ENCODE assay signal across 1 cellular context in the genomic region with DNA sequence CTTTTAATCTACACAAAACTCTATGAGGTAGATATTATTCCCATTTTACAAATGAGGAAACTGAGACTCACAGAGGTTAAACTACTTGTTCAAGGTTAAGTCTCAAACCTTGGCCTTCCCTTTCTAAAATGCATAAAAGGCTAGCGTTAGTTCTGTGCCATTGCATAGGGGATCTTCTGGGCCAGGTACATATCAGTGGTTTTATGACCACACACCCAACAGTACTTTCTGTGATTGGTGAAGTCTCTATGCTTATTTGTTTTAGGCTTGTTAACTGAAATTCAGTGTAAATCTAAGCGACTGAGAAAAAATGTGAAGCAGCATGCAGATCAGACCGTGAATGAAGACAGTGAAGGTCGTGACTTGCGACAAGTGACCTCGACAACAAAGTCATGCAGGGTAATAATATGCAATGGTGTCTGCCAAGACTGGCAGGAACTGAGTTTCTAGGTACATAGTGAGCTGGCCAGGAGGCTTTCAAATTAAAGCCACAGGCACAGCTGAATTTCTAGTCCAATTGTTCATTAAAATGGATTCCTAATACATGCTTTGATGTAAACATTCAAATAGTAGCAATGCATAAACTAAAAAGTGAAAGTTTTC.
TF ChIP-seq lines count a peak whose summit lies in the region.

No MANE protein-coding gene starts in this region.

TF ChIP-seq in liver, 16 proteins besides CTCF, POLR2A, EP300 and RAD21 (continued from another document):
- TF ChIP-seq, protein P1, sequence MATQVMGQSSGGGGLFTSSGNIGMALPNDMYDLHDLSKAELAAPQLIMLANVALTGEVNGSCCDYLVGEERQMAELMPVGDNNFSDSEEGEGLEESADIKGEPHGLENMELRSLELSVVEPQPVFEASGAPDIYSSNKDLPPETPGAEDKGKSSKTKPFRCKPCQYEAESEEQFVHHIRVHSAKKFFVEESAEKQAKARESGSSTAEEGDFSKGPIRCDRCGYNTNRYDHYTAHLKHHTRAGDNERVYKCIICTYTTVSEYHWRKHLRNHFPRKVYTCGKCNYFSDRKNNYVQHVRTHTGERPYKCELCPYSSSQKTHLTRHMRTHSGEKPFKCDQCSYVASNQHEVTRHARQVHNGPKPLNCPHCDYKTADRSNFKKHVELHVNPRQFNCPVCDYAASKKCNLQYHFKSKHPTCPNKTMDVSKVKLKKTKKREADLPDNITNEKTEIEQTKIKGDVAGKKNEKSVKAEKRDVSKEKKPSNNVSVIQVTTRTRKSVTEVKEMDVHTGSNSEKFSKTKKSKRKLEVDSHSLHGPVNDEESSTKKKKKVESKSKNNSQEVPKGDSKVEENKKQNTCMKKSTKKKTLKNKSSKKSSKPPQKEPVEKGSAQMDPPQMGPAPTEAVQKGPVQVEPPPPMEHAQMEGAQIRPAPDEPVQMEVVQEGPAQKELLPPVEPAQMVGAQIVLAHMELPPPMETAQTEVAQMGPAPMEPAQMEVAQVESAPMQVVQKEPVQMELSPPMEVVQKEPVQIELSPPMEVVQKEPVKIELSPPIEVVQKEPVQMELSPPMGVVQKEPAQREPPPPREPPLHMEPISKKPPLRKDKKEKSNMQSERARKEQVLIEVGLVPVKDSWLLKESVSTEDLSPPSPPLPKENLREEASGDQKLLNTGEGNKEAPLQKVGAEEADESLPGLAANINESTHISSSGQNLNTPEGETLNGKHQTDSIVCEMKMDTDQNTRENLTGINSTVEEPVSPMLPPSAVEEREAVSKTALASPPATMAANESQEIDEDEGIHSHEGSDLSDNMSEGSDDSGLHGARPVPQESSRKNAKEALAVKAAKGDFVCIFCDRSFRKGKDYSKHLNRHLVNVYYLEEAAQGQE (IDR thresholded peaks at IDR 0.05) = no peak
- TF ChIP-seq TAF1 (conservative IDR thresholded peaks at IDR 0.05) = no peak
- TF ChIP-seq SP1 (IDR thresholded peaks at IDR 0.05) = no peak
- peak; percentile 10 to 38 for TF ChIP-seq RXRA (IDR thresholded peaks at IDR 0.05)
- TF ChIP-seq, protein P2, sequence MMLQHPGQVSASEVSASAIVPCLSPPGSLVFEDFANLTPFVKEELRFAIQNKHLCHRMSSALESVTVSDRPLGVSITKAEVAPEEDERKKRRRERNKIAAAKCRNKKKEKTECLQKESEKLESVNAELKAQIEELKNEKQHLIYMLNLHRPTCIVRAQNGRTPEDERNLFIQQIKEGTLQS (IDR thresholded peaks at IDR 0.05) = no peak
TF ChIP-seq in liver: peak in this region for 2.
